Comparison of ENCODE assay signal across 11 cellular contexts in the genomic region with DNA sequence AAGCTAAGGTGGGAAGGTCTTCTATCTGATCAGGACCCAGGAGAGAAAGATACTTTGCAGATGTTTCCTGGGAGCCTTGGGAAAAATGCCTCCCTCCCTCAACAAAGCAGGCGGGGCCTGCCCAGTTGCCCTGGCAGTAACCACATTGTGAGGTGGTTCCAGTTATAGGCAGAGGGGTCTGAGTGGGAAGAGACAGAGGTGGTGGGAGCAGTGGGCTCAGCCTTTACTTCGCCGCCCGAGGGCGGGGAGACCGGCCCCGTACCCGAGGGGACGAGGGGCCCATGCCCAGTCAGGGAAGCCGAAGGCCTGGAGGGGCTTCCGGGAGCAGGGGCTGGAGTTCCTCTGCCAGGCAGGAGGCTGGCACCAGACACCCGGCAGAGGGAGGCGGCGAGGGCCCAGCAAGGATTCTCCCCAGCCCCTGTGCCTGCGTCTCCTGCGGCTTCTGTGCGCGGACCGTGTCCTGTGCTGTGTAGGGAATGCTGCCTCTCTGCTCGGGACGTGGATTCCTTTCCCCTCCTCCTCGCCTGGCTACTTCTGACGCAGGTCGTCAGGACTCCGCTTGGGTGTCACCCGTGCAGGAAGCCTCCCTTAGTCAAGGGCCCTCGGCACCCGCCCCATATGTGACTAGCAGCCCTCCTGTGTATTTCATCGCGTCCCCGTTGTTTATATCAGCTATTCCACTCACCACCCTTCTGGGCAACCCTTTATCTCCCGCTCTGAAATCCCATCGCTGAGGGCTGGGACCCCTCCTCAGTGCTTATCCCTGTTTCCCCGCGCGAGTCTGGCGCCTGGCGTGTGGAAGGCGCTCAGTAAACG. TPM values are rescaled to one million over a fixed set of nuclear protein-coding genes. Genes with fewer than 3 reads are reported as not detected.
DNase-seq lines count a peak whose midpoint lies in the region; ATAC-seq and TF ChIP-seq lines count a peak whose summit lies in the region.
"Not testable (repeated sequence)": the region's sequence is repeated elsewhere in the genome, so short reads cannot be mapped to it uniquely, and the experiment has no call there.
"Had no signal": no experiment of that assay in that cellular context is flagged by ENCODE, and none has a peak within 500 bp of the region (broad histone marks: within the 10 kb centered on the region; RNA-seq: fewer than 3 reads in every experiment).

No MANE protein-coding gene starts in this region.

- H3K36me3 Mint-ChIP-seq in activated naive CD4-positive, alpha-beta T cell treated with anti-CD3 and anti-CD28 coated beads, Interleukin-2, amount 10 ng/mL, durations not matched to agents 7 days and 5 days; endothelial cell (ENCODE audit: low read depth, unreplicated experiment); natural killer cell: not testable (repeated sequence)

- peak overlapping the region; percentile 50 for H3K4me3 Mint-ChIP-seq in activated naive CD4-positive, alpha-beta T cell treated with anti-CD3 and anti-CD28 coated beads, Interleukin-2, amount 10 ng/mL, durations not matched to agents 7 days and 5 days
- H3K4me3 Mint-ChIP-seq in endothelial cell (ENCODE audit: unreplicated experiment) (peak overlapping the region; percentile 12), natural killer cell (peak overlapping the region; percentile 28)

- H3K27ac ChIP-seq in DND-41 (ENCODE audit: low read length); PC-3 (ENCODE audit: low read length); aorta (ENCODE audit: low read depth in 1 of 2, low read length in 2 of 2): not testable (repeated sequence)
- H3K27ac ChIP-seq in right atrium auricular region = peak overlapping the region in 1 of 2 donors; percentile 25
- H3K27ac ChIP-seq in spleen = peak overlapping the region in 6 of 8 donors; percentile 22 to 71 (median 66)

- not testable (repeated sequence) for H3K4me3 ChIP-seq in DND-41 (ENCODE audit: low read depth in 1 of 2, low read length in 2 of 2); PC-3 (ENCODE audit: low read length); aorta (ENCODE audit: low read length in 2 of 2)
- H3K4me3 ChIP-seq in right atrium auricular region (peak overlapping the region; percentile 1), spleen (peak overlapping the region in 4 of 8 donors; percentile 0 to 39 (median 18))

- intact Hi-C loops in PC-3 (cut with micrococcal nuclease); natural killer cell (cut with micrococcal nuclease); spleen (cut with DNase I; ENCODE audit: low total_unique reads); aorta (cut with DNase I): not testable (repeated sequence)

- H3F3A ChIP-seq in PC-3 (ENCODE audit: low read length, unreplicated experiment) = not testable (repeated sequence)

- not testable (repeated sequence) for H4K20me1 ChIP-seq in DND-41 (ENCODE audit: insufficient read depth, low read length); PC-3 (ENCODE audit: low read length)

- H2AFZ ChIP-seq in DND-41 (ENCODE audit: low read depth, low read length); PC-3 (ENCODE audit: low read length): not testable (repeated sequence)

- not testable (repeated sequence) for H3K4me1 ChIP-seq in DND-41 (ENCODE audit: insufficient read depth, low read length); PC-3 (ENCODE audit: insufficient read depth, low read length); right atrium auricular region; spleen; aorta (ENCODE audit: control insufficient read depth in 1 of 2, insufficient read depth in 2 of 2, low read length in 2 of 2)

- not testable (repeated sequence) for TF ChIP-seq CTCF in DND-41 (IDR thresholded peaks at IDR 0.05; ENCODE audit: borderline replicate concordance, extremely low read depth, low read length, poor library complexity, severe bottlenecking); PC-3 (conservative IDR thresholded peaks at IDR 0.05; ENCODE audit: low read depth, low read length); endothelial cell (IDR thresholded peaks at IDR 0.05; ENCODE audit: unreplicated experiment); right atrium auricular region (IDR thresholded peaks at IDR 0.05); natural killer cell (IDR thresholded peaks at IDR 0.05); spleen (IDR thresholded peaks at IDR 0.05 in 8 of 11, conservative IDR thresholded peaks at IDR 0.05 in 3 of 11)

- WGBS in spleen, 5 donors = 56 to 84% (median 74%) methylated on average over 15 to 28 of the region's 40 CpGs
- WGBS in aorta, 2 donors = 49 to 63% methylated on average over 15 to 19 of the region's 40 CpGs

- H3K36me3 ChIP-seq in DND-41 (ENCODE audit: insufficient read depth, low read length); PC-3 (ENCODE audit: low read depth, low read length); right atrium auricular region; spleen; aorta (ENCODE audit: control insufficient read depth in 1 of 2, insufficient read depth in 2 of 2, low read length in 1 of 2): not testable (repeated sequence)

- H3K4me1 Mint-ChIP-seq in activated naive CD4-positive, alpha-beta T cell treated with anti-CD3 and anti-CD28 coated beads, Interleukin-2, amount 10 ng/mL, durations not matched to agents 7 days and 5 days; endothelial cell (ENCODE audit: unreplicated experiment); natural killer cell: not testable (repeated sequence)

- CTCF ChIA-PET in PC-3 (lab: Charles Lee); activated naive CD4-positive, alpha-beta T cell treated with anti-CD3 and anti-CD28 coated beads, Interleukin-2, amount 10 ng/mL, durations not matched to agents 7 days and 5 days (lab: Charles Lee): not testable (repeated sequence)

- POLR2A ChIA-PET in PC-3 (lab: Charles Lee; ENCODE audit: unreplicated experiment) = not testable (repeated sequence)

- not testable (repeated sequence) for H3K27ac Mint-ChIP-seq in activated naive CD4-positive, alpha-beta T cell treated with anti-CD3 and anti-CD28 coated beads, Interleukin-2, amount 10 ng/mL, durations not matched to agents 7 days and 5 days; endothelial cell (ENCODE audit: unreplicated experiment); natural killer cell

- H3K9me2 ChIP-seq in PC-3 (replicated peaks; ENCODE audit: low read length) = not testable (repeated sequence)

- H3K27me3 Mint-ChIP-seq in activated naive CD4-positive, alpha-beta T cell treated with anti-CD3 and anti-CD28 coated beads, Interleukin-2, amount 10 ng/mL, durations not matched to agents 7 days and 5 days; endothelial cell (ENCODE audit: unreplicated experiment); natural killer cell (ENCODE audit: low read depth in 2 of 2): not testable (repeated sequence)

- ATAC-seq in DND-41 (ENCODE audit: insufficient read depth, low read depth); PC-3; aorta (ENCODE audit: low FRiP score): not testable (repeated sequence)
- peak in 1 of 3 donors; percentile 39 for ATAC-seq in natural killer cell

- BruUV-seq in PC-3 (replicated peaks; lab: Mats Ljungman, UMichigan) = TSS peak; percentile 80

- not testable (repeated sequence) for H3K4me2 ChIP-seq in DND-41 (ENCODE audit: insufficient read depth, low read length); PC-3 (ENCODE audit: low read length)

- H3K9ac ChIP-seq in DND-41 (ENCODE audit: low read depth, low read length); PC-3 (ENCODE audit: low read length): not testable (repeated sequence)

- H3K79me2 ChIP-seq in DND-41 (ENCODE audit: insufficient read depth, low read length); PC-3 (ENCODE audit: low read length): not testable (repeated sequence)

- not testable (repeated sequence) for H3K9me3 ChIP-seq in DND-41 (ENCODE audit: insufficient read depth, low read length, severe bottlenecking); PC-3 (ENCODE audit: low read length); right atrium auricular region; spleen; aorta (ENCODE audit: control insufficient read depth, low read length)

- not testable (repeated sequence) for TF ChIP-seq POLR2A in spleen (IDR thresholded peaks at IDR 0.05)

- DNase-seq in DND-41 (peak; percentile 2), endothelial cell (ENCODE audit: low spot score) (peak; percentile 4), right atrium auricular region (ENCODE audit: low spot score) (peak; percentile 47), spleen (peak; percentile 22), aorta (peak; percentile 27 to 41)
- DNase-seq in PC-3; activated naive CD4-positive, alpha-beta T cell treated with anti-CD3 and anti-CD28 coated beads, Interleukin-2, amount 10 ng/mL, durations not matched to agents 7 days and 5 days; natural killer cell: not testable (repeated sequence)

- H3K9me3 Mint-ChIP-seq in activated naive CD4-positive, alpha-beta T cell treated with anti-CD3 and anti-CD28 coated beads, Interleukin-2, amount 10 ng/mL, durations not matched to agents 7 days and 5 days; endothelial cell (ENCODE audit: unreplicated experiment); natural killer cell: not testable (repeated sequence)

- H3K27me3 ChIP-seq in DND-41 (ENCODE audit: insufficient read depth, low read length, poor library complexity); PC-3 (ENCODE audit: low read length); right atrium auricular region; spleen (replicated peaks in 1 of 7); aorta (ENCODE audit: control insufficient read depth in 1 of 2, insufficient read depth in 2 of 2, low read length in 1 of 2): not testable (repeated sequence)

RNA-seq across cellular contexts. Expression of gene RNU2-1, which starts 2.4 kb away (rescaled TPM):
- total RNA-seq in PC-3 (2014; rRNA removed) (not detected in 2 replicates), endothelial cell (ENCODE audit: unreplicated experiment) (10,056 TPM), right atrium auricular region (not detected), natural killer cell (1,000 to 10,000 TPM; 3,690 to 5,833 (median 5,267) TPM), spleen (over 10,000 TPM in 1 of 7 donors, 1,000 to 10,000 TPM in 3, not detected in 3; 8,053 to 10,281 (median 8,790) TPM), aorta (1,000 to 10,000 TPM; 2,414 to 5,422 TPM)
- polyA plus RNA-seq in spleen (not detected), aorta (not detected)
- total RNA-seq: NCI-H460, smooth muscle cell had no signal

RNA-seq across cellular contexts. Expression of gene CCDC200, which starts 3.0 kb away (rescaled TPM):
- not detected in 2 replicates for total RNA-seq in PC-3 (2014; rRNA removed)
- not detected for total RNA-seq in endothelial cell (ENCODE audit: unreplicated experiment)
- total RNA-seq in right atrium auricular region = not detected
- 1 to 10 TPM in 1 of 3 donors, under 1 TPM in 1, not detected in 1; 0.64 to 1.5 TPM for total RNA-seq in natural killer cell
- total RNA-seq in spleen = under 1 TPM in 1 of 7 donors, not detected in 6; 0.64 TPM
- polyA plus RNA-seq in spleen = under 1 TPM in 2 of 3 donors, not detected in 1; 0.17 to 0.35 TPM
- not detected for total RNA-seq in aorta
- polyA plus RNA-seq in aorta = not detected
- total RNA-seq: activated CD8-positive, alpha-beta T cell treated with anti-CD3 and anti-CD28 coated beads for 36 hours; NCI-H460; smooth muscle cell had no signal

RNA-seq across cellular contexts. Expression of gene TMEM106A, which starts 19.7 kb away (rescaled TPM):
- not detected in 2 replicates for total RNA-seq in PC-3 (2014; rRNA removed)
- 14.4 TPM for total RNA-seq in endothelial cell (ENCODE audit: unreplicated experiment)
- total RNA-seq in right atrium auricular region = 1 to 10 TPM; 2.4 to 3.5 TPM
- 10 to 100 TPM; 22.0 to 27.4 (median 22.4) TPM for total RNA-seq in natural killer cell
- total RNA-seq in spleen = 10 to 100 TPM; 25.7 to 53.4 (median 32.9) TPM
- polyA plus RNA-seq in spleen = 10 to 100 TPM in 1 of 3 donors, 1 to 10 TPM in 2; 2.8 to 11.9 (median 3.3) TPM
- total RNA-seq in aorta = 10 to 100 TPM; 20.2 to 37.2 TPM
- 1 to 10 TPM; 2.5 to 5.0 TPM for polyA plus RNA-seq in aorta
